ENCODE assay signal across 7 cellular contexts in genomic region chr6:60737764-60738425, GRCh38.
DNase-seq lines count a peak whose midpoint lies in the region; ATAC-seq and TF ChIP-seq lines count a peak whose summit lies in the region.
"Not testable (repeated sequence)": the region's sequence is repeated elsewhere in the genome, so short reads cannot be mapped to it uniquely, and the experiment has no call there.

No MANE protein-coding gene starts in this region.

- not testable (repeated sequence) for H3F3A ChIP-seq in MM.1S (ENCODE audit: insufficient read depth, low read length)

- not testable (repeated sequence) for H2AFZ ChIP-seq in MM.1S (ENCODE audit: low read length); hepatocyte

- DNase-seq in MM.1S: peak; percentile 45
- not testable (repeated sequence) for DNase-seq in hepatocyte (ENCODE audit: low spot score)

- H3K36me3 ChIP-seq in MM.1S (replicated peaks; ENCODE audit: insufficient read depth, low read length); hepatocyte (replicated peaks; ENCODE audit: insufficient read depth, low read depth): not testable (repeated sequence)

- WGBS in hepatocyte (ENCODE audit: low lambda C conversion rate, missing lambda C conversion rate): 19% methylated on average over 2 of the region's 2 CpGs

- TF ChIP-seq POLR2A in GM18505 (IDR thresholded peaks at IDR 0.05; ENCODE audit: borderline replicate concordance, extremely low read depth, insufficient read depth, insufficient read length): not testable (repeated sequence)

- not testable (repeated sequence) for H3K4me3 ChIP-seq in MM.1S (ENCODE audit: low read length); hepatocyte

- H3K9me2 ChIP-seq in MM.1S (replicated peaks; ENCODE audit: insufficient read depth, low read length); hepatocyte (replicated peaks; ENCODE audit: insufficient read depth): not testable (repeated sequence)

- ATAC-seq in GM18505 (IDR thresholded peaks at IDR 0.05; ENCODE audit: unreplicated experiment) (peak; percentile 86), GM19043 (IDR thresholded peaks at IDR 0.05; ENCODE audit: low read depth, unreplicated experiment) (peak; percentile 86), GM21529 (IDR thresholded peaks at IDR 0.05; ENCODE audit: unreplicated experiment) (peak; percentile 61), HG02798 (IDR thresholded peaks at IDR 0.05; ENCODE audit: poor library complexity, unreplicated experiment) (peak; percentile 64), HG03342 (IDR thresholded peaks at IDR 0.05; ENCODE audit: unreplicated experiment) (peak; percentile 89)

- not testable (repeated sequence) for H3K9ac ChIP-seq in MM.1S (ENCODE audit: low read length)

- peak overlapping the region; percentile 29; the same call in 1 of the 2 replicates for H3K27ac ChIP-seq in MM.1S (ENCODE audit: low read length)
- not testable (repeated sequence) for H3K27ac ChIP-seq in hepatocyte

- H3K4me2 ChIP-seq in MM.1S (ENCODE audit: low read depth, low read length) (peak overlapping the region; percentile 31; the same call in 1 of the 2 replicates), hepatocyte (peak overlapping the region; percentile 53)

- H3K9me3 ChIP-seq in MM.1S (replicated peaks; ENCODE audit: insufficient read depth, low read length); hepatocyte (ENCODE audit: low read depth): not testable (repeated sequence)

- not testable (repeated sequence) for TF ChIP-seq CTCF in MM.1S (IDR thresholded peaks at IDR 0.05; ENCODE audit: low read length); hepatocyte (IDR thresholded peaks at IDR 0.05; ENCODE audit: poor library complexity)

- not testable (repeated sequence) for H3K27me3 ChIP-seq in MM.1S (replicated peaks; ENCODE audit: insufficient read depth, low read length); hepatocyte

- H3K79me2 ChIP-seq in MM.1S (ENCODE audit: low read length); hepatocyte: not testable (repeated sequence)

- H3K4me1 ChIP-seq in MM.1S (ENCODE audit: low read length): peaks cover 14% of the 10 kb centered on the region
- H3K4me1 ChIP-seq in hepatocyte (ENCODE audit: insufficient read depth): not testable (repeated sequence)

- not testable (repeated sequence) for H4K20me1 ChIP-seq in MM.1S (ENCODE audit: insufficient read depth, low read length); hepatocyte (ENCODE audit: insufficient read depth, poor library complexity, severe bottlenecking)
